Comparison of ENCODE assay signal across 20 cellular contexts in the genomic region with DNA sequence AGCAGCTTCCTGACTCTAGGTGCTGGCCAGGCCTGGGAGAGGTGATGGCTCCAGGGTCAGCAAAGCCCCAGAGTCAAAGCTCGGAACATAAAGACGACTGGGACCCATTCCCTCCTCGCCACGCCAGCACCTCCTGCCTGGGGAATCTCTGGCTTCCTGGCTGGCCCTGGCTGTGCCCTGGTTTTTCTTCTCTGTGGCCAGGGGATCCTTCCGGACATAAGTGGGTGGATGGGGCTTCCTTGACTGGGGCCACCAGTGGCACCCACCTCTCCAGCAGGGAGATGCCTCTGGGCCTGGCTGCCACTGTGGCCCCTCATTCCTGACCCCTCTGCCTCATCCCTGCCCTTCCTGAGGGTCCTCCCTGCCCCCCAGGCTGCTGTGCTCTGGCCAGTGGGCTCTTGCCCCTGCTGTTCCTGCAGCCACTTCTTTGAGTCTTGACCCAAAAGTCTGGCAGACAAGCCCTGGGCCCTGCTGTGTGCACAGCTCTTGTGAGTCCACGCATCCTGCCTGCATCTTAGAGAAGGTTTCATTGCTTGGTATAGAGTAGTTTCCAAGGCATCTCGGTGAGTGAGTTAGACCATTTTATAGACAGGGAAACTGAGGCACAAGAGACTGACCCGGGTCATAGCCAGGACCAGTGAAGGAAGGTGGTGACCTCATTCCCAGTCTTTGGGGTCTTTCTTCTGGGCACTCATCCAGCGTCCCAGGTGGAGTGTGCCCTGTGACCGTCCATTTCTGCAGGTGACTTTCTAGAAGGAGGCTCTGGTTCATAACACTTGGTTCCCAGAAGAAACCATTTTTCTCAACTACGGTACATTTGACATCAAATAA. TPM values are rescaled to one million over a fixed set of nuclear protein-coding genes. Genes with fewer than 3 reads are reported as not detected.
DNase-seq lines count a peak whose midpoint lies in the region; ATAC-seq and TF ChIP-seq lines count a peak whose summit lies in the region.
"Had no signal": no experiment of that assay in that cellular context is flagged by ENCODE, and none has a peak within 500 bp of the region (broad histone marks: within the 10 kb centered on the region; RNA-seq: fewer than 3 reads in every experiment).

No MANE protein-coding gene starts in this region.

- peaks cover 19% of the 10 kb centered on the region for H3K4me1 Mint-ChIP-seq in activated T-cell treated with anti-CD3 and anti-CD28 coated beads, Interleukin-2, amount 50 U/mL, for 24 hours (ENCODE audit: low read depth)
- peaks cover 15% of the 10 kb centered on the region for H3K4me1 Mint-ChIP-seq in activated T-cell treated with anti-CD3 and anti-CD28 coated beads, Interleukin-2, amount 50 U/mL, for 72 hours (ENCODE audit: low read depth)
- no peaks in the 10 kb centered on the region for H3K4me1 Mint-ChIP-seq in type B pancreatic cell (ENCODE audit: unreplicated experiment)

- ATAC-seq in activated T-cell treated with anti-CD3 and anti-CD28 coated beads, Interleukin-2, amount 50 U/mL, for 72 hours (replicated peaks in 1 of 2): no peak
- no peak for ATAC-seq in HG03039 (IDR thresholded peaks at IDR 0.05; ENCODE audit: unreplicated experiment)
- ATAC-seq: activated CD8-positive, alpha-beta T cell treated with anti-CD3 and anti-CD28 coated beads for 36 hours had no signal

- no peaks in the 10 kb centered on the region for H3K36me3 Mint-ChIP-seq in activated T-cell treated with anti-CD3 and anti-CD28 coated beads, Interleukin-2, amount 50 U/mL, for 24 hours (ENCODE audit: low read depth)
- no peaks in the 10 kb centered on the region for H3K36me3 Mint-ChIP-seq in activated T-cell treated with anti-CD3 and anti-CD28 coated beads, Interleukin-2, amount 50 U/mL, for 72 hours (ENCODE audit: insufficient read depth in 2 of 2)
- H3K36me3 Mint-ChIP-seq in type B pancreatic cell: no peaks in the 10 kb centered on the region
- H3K36me3 Mint-ChIP-seq: mesothelial cell of epicardium had no signal

- no peak overlapping the region for H3K27ac Mint-ChIP-seq in activated T-cell treated with anti-CD3 and anti-CD28 coated beads, Interleukin-2, amount 50 U/mL, for 24 hours
- no peak overlapping the region for H3K27ac Mint-ChIP-seq in activated T-cell treated with anti-CD3 and anti-CD28 coated beads, Interleukin-2, amount 50 U/mL, for 72 hours
- H3K27ac Mint-ChIP-seq in type B pancreatic cell: no peak overlapping the region
- H3K27ac Mint-ChIP-seq: activated CD8-positive, alpha-beta T cell treated with anti-CD3 and anti-CD28 coated beads for 36 hours had no signal

- no peak for TF ChIP-seq CTCF in type B pancreatic cell (conservative IDR thresholded peaks at IDR 0.05)

- no peaks in the 10 kb centered on the region for H3K27me3 Mint-ChIP-seq in activated T-cell treated with anti-CD3 and anti-CD28 coated beads, Interleukin-2, amount 50 U/mL, for 24 hours
- no peaks in the 10 kb centered on the region for H3K27me3 Mint-ChIP-seq in activated T-cell treated with anti-CD3 and anti-CD28 coated beads, Interleukin-2, amount 50 U/mL, for 72 hours (ENCODE audit: low read depth)
- H3K27me3 Mint-ChIP-seq in type B pancreatic cell: peaks cover 21% of the 10 kb centered on the region
- H3K27me3 Mint-ChIP-seq: activated CD8-positive, alpha-beta T cell treated with anti-CD3 and anti-CD28 coated beads for 36 hours had no signal

- no peaks in the 10 kb centered on the region for H3K9me3 Mint-ChIP-seq in activated T-cell treated with anti-CD3 and anti-CD28 coated beads, Interleukin-2, amount 50 U/mL, for 24 hours
- H3K9me3 Mint-ChIP-seq in activated T-cell treated with anti-CD3 and anti-CD28 coated beads, Interleukin-2, amount 50 U/mL, for 72 hours: no peaks in the 10 kb centered on the region
- H3K9me3 Mint-ChIP-seq in type B pancreatic cell: no peaks in the 10 kb centered on the region
- H3K9me3 Mint-ChIP-seq: activated CD8-positive, alpha-beta T cell treated with anti-CD3 and anti-CD28 coated beads for 36 hours; mesothelial cell of epicardium had no signal

- DNase-seq in activated T-cell treated with anti-CD3 and anti-CD28 coated beads, Interleukin-2, amount 50 U/mL, for 24 hours: peak; percentile 6
- no peak for DNase-seq in activated T-cell treated with anti-CD3 and anti-CD28 coated beads, Interleukin-2, amount 50 U/mL, for 72 hours
- peak; percentile 38 for DNase-seq in activated CD8-positive, alpha-beta memory T cell treated with anti-CD3 and anti-CD28 coated beads, Interleukin-2, amount 50 U/mL, for 48 hours
- peak; percentile 60 for DNase-seq in mesenteric fat pad (ENCODE audit: low spot score)
- DNase-seq in type B pancreatic cell (ENCODE audit: extremely low spot score, unreplicated experiment): peak; percentile 55
- no peak for DNase-seq in C1 segment of cervical spinal cord (lab: John Stamatoyannopoulos, UW)
- no peak for DNase-seq in SHP77 (lab: John Stamatoyannopoulos, UW)
- DNase-seq: activated CD8-positive, alpha-beta T cell treated with anti-CD3 and anti-CD28 coated beads for 36 hours; activated gamma-delta T cell; DMS153; Kasumi-1; NCI-H1092 treated with DMSO at 0.1 percent for 48 hours; NCI-H2107; NCI-H524; nucleus accumbens; SIG-M5; stimulated activated CD4-positive, alpha-beta T cell treated with anti-CD3 and anti-CD28 coated beads, Interleukin-1b, Interleukin-23, amount 100 ng/mL, for 48 hours; T-helper 1 cell had no signal

- H3K4me3 Mint-ChIP-seq in activated T-cell treated with anti-CD3 and anti-CD28 coated beads, Interleukin-2, amount 50 U/mL, for 24 hours: no peak overlapping the region
- H3K4me3 Mint-ChIP-seq in activated T-cell treated with anti-CD3 and anti-CD28 coated beads, Interleukin-2, amount 50 U/mL, for 72 hours: no peak overlapping the region
- no peak overlapping the region for H3K4me3 Mint-ChIP-seq in type B pancreatic cell
- H3K4me3 Mint-ChIP-seq: activated CD8-positive, alpha-beta T cell treated with anti-CD3 and anti-CD28 coated beads for 36 hours; mesothelial cell of epicardium had no signal

RNA-seq across cellular contexts. Expression of a gene that starts 17.3 kb away (rescaled TPM):
- total RNA-seq in activated T-cell treated with anti-CD3 and anti-CD28 coated beads, Interleukin-2, amount 50 U/mL, for 72 hours: 10 to 100 TPM; 31.3 to 37.7 TPM
- total RNA-seq in mesenteric fat pad (45.7 TPM), type B pancreatic cell (ENCODE audit: low replicate concordance) (91.6 and 97.1 TPM in 2 replicates)

Comparison
In these comparisons a context has a peak if more than half of its experiments do, and no peak if none do; other contexts are left out.
1. DNase-seq: peak in activated T-cell treated with anti-CD3 and anti-CD28 coated beads, Interleukin-2, amount 50 U/mL, for 24 hours (single experiment), activated CD8-positive, alpha-beta memory T cell treated with anti-CD3 and anti-CD28 coated beads, Interleukin-2, amount 50 U/mL, for 48 hours (single experiment), mesenteric fat pad (single experiment) and type B pancreatic cell (single experiment); none in activated T-cell treated with anti-CD3 and anti-CD28 coated beads, Interleukin-2, amount 50 U/mL, for 72 hours (0 of 2), C1 segment of cervical spinal cord (0 of 14) and SHP77 (0 of 2).